ENCODE assay signal across 8 cellular contexts in the genomic region with DNA sequence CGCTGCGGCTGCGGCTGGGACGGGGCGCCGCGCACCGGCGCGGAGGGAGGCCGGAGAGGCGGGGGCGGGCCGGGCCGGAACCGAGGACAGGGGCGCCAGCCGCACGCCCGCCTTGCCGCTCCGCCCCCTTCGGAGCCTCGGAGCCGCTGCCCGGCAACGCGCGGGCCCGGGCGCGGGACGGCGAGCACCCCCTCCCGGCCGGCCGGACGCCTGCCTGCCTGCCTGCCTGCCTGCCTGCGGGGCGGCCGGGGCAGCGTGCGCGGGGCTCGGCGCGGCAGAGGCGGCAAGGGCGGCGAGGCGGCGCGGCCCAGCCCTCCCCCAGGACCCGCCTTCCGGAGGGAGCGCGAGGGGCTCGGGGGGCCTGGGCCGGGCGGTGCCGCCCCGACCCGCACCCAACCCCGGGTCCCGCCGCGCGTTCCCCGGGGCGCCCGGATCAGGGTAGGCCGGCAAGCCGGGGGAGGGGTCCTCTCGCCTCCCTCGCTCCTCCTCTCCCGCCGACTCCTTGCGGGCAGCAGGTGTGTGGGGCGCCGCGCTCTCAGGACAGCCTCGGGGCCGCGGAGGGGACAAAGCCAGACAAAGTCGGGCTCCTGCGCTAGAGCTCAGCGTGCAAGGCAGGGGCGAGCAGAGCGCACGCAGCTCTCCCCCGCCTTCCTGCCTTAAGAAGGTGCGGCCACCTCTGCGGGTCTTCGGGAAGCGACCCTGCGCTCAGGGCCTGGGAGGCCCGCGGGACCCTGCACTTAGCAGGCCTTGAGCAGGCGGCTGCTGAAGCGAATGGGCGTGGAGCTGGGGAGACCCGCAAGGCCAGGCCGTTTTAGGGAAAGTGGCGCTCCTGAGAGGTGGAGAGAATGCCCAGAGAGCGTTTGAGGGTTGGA. TPM values are rescaled to one million over a fixed set of nuclear protein-coding genes. Genes with fewer than 3 reads are reported as not detected.
A peak's percentile ranks its signal among the peaks of the same experiment; 100 is the strongest.
DNase-seq lines count a peak whose midpoint lies in the region; ATAC-seq and TF ChIP-seq lines count a peak whose summit lies in the region.

A gene (minus strand): TSS at position 58 of the 872 bp plus-strand sequence. CDS start 120 bp downstream, outside the sequence.

- H4K20me1 ChIP-seq in DOHH2 (ENCODE audit: control insufficient read depth, insufficient read depth, low read depth, low read length) (no peaks in the 10 kb centered on the region), IMR-90 (ENCODE audit: insufficient read depth, low read length) (0 out of 2 replicates have a peak, but pooled peaks cover 4% of the 10 kb centered on the region)

- H3K36me3 ChIP-seq in DOHH2 (ENCODE audit: control insufficient read depth, low read length): no peaks in the 10 kb centered on the region
- H3K36me3 ChIP-seq in IMR-90 (ENCODE audit: control insufficient read depth, insufficient read depth, low read length): no peaks in the 10 kb centered on the region
- no peaks in the 10 kb centered on the region for H3K36me3 ChIP-seq in SK-N-MC (ENCODE audit: insufficient read depth, low read length)

- intact Hi-C loops in IMR-90 (cut with micrococcal nuclease): loop anchor here (1.0 to 5.0 kb wide), 3 partner anchors 54 to 243 kb away; no protein-coding TSS in a partner anchor
- intact Hi-C loops in right cardiac atrium (cut with DNase I): loop anchor here in 1 of 4 donors (5.0 kb wide), 1 partner anchor 94 kb away; no protein-coding TSS in a partner anchor

- TF ChIP-seq CTCF in DOHH2 (IDR thresholded peaks at IDR 0.05; ENCODE audit: low read depth, low read length, poor library complexity, severe bottlenecking) (no peak), IMR-90 (conservative IDR thresholded peaks at IDR 0.05; ENCODE audit: low read depth, low read length) (peak; percentile 58)

- peak within 1 kb of the TSS in 1 of 2 experiments; percentile 33; a peak in 1 of 4 replicates for H4K8ac ChIP-seq in IMR-90 (ENCODE audit: low read depth in 2 of 2, low read length in 2 of 2)

- H3K4me1 ChIP-seq in DOHH2 (ENCODE audit: control insufficient read depth, low read length) (peaks cover 6% of the 10 kb centered on the region; the same call in 1 of the 2 replicates), IMR-90 (ENCODE audit: control insufficient read depth, insufficient read depth, low read length) (peaks cover 3% of the 10 kb centered on the region; the same call in 1 of the 2 replicates), right cardiac atrium (ENCODE audit: control insufficient read depth, insufficient read depth, low read length) (peaks cover 5% of the 10 kb centered on the region)

- no peak within 1 kb of the TSS for H4K5ac ChIP-seq in IMR-90 (ENCODE audit: low read depth, low read length)

- ATAC-seq in GM21528 (IDR thresholded peaks at IDR 0.05; ENCODE audit: low FRiP score, unreplicated experiment): peak; percentile 67
- ATAC-seq in IMR-90 (ENCODE audit: low read depth): peak; percentile 95
- peak; percentile 91 to 96 for ATAC-seq in right cardiac atrium

- H3K9me3 ChIP-seq in DOHH2 (ENCODE audit: control insufficient read depth, insufficient read depth, low read length) (no peaks in the 10 kb centered on the region), IMR-90 (ENCODE audit: control insufficient read depth, insufficient read depth, low read length) (0 out of 2 replicates have a peak, but pooled peaks cover under 1% of the 10 kb centered on the region), SK-N-MC (ENCODE audit: low read depth, low read length) (no peaks in the 10 kb centered on the region), right cardiac atrium (ENCODE audit: control insufficient read depth, low read length) (no peaks in the 10 kb centered on the region)

- no peak within 1 kb of the TSS for H2BK5ac ChIP-seq in IMR-90 (ENCODE audit: low read depth, low read length, poor library complexity, severe bottlenecking)

- H3K27me3 ChIP-seq in DOHH2 (ENCODE audit: control insufficient read depth, low read length) (peaks cover 46% of the 10 kb centered on the region), IMR-90 (ENCODE audit: control insufficient read depth, insufficient read depth, low read length) (peaks cover 2% of the 10 kb centered on the region; the same call in 1 of the 2 replicates), right cardiac atrium (ENCODE audit: control insufficient read depth, insufficient read depth) (no peaks in the 10 kb centered on the region)

- H3K4me3 ChIP-seq in DOHH2 (ENCODE audit: low read length): peak within 1 kb of the TSS; percentile 64
- H3K4me3 ChIP-seq in IMR-90 (ENCODE audit: insufficient read depth, low read depth, low read length): peak within 1 kb of the TSS; percentile 73
- H3K4me3 ChIP-seq in SK-N-MC: peak within 1 kb of the TSS; percentile 75
- H3K4me3 ChIP-seq in right cardiac atrium (ENCODE audit: low read length): peak within 1 kb of the TSS; percentile 100

- TF ChIP-seq POLR2A in IMR-90 (IDR thresholded peaks at IDR 0.05; ENCODE audit: low read depth, low read length): no peak

- H3K9me2 ChIP-seq in DOHH2 (replicated peaks; ENCODE audit: control insufficient read depth, low read length): no peaks in the 10 kb centered on the region

- H2AK9ac ChIP-seq in IMR-90 (replicated peaks; ENCODE audit: low read depth, low read length, poor library complexity): peak within 1 kb of the TSS; percentile 71

- CTCF ChIA-PET in IMR-90 (lab: Yijun Ruan, JAX): interaction anchor here (0.7 to 1.7 kb wide), 2 partner anchors 10 to 95 kb away, joined by 4 to 6 read pairs; no protein-coding TSS in a partner anchor

- no peak within 1 kb of the TSS for H2BK120ac ChIP-seq in IMR-90 (ENCODE audit: low read depth, low read length)

- peak; percentile 48 for TF ChIP-seq RAD21 in IMR-90 (IDR thresholded peaks at IDR 0.05; ENCODE audit: low read length)

- in situ Hi-C loops in IMR-90 (cut with MboI; ENCODE audit: low sequenced_read_pairs): no loop called here

- H3K4ac ChIP-seq in IMR-90 (ENCODE audit: low read depth, low read length): 0 out of 2 replicates have a peak within 1 kb of the TSS, but pooled peaks have one; percentile 10

- peak within 1 kb of the TSS; percentile 11 for H3K23ac ChIP-seq in IMR-90 (ENCODE audit: low read depth, low read length)

- H3K9me1 ChIP-seq in IMR-90 (ENCODE audit: insufficient read depth, low read length): peaks cover 4% of the 10 kb centered on the region; the same call in 1 of the 2 replicates

- dilution Hi-C loops in IMR-90 (cut with HindIII; ENCODE audit: low sequenced_read_pairs, unreplicated experiment): no loop called here

- WGBS in IMR-90 (ENCODE audit: extremely low coverage in 2 of 2, insufficient read length in 1 of 2), 2 experiments: 3% methylated on average over 56 of the region's 105 CpGs; no CpG with 5 or more reads in 1 of the 2 experiments
- WGBS in right cardiac atrium: 1% methylated on average over 105 of the region's 105 CpGs

- DNase-seq in IMR-90: peak; percentile 64
- no peak for DNase-seq in SK-N-MC (ENCODE audit: low read depth, low spot score)
- peak; percentile 67 for DNase-seq in amniotic stem cell (lab: John Stamatoyannopoulos, UW)
- DNase-seq in right cardiac atrium: peak; percentile 67 to 87 (median 86)
- no peak for DNase-seq in renal cortical epithelial cell (ENCODE audit: low read depth)
- no peak for DNase-seq in NK-92 treated with Interleukin-12 subunit alpha and Interleukin-12 subunit beta, amount 100 ng/mL, for 24 hours (lab: John Stamatoyannopoulos, UW)

- peaks cover 6 to 20% of the 10 kb centered on the region in 2 experiments; a peak in 3 of 4 replicates for H3K79me1 ChIP-seq in IMR-90 (ENCODE audit: low read depth in 1 of 2, low read length in 2 of 2)

- H3F3A ChIP-seq in DOHH2 (ENCODE audit: control insufficient read depth, insufficient read depth): no peaks in the 10 kb centered on the region

- H3K18ac ChIP-seq in IMR-90 (ENCODE audit: low read depth, low read length): no peak within 1 kb of the TSS

- H2BK15ac ChIP-seq in IMR-90 (ENCODE audit: low read depth, low read length): no peak within 1 kb of the TSS

- H3K14ac ChIP-seq in IMR-90 (replicated peaks; ENCODE audit: low read depth, low read length): 0 out of 2 replicates have a peak within 1 kb of the TSS, but pooled peaks have one; percentile 28

- POLR2A ChIA-PET in IMR-90 (lab: Charles Lee; ENCODE audit: unreplicated experiment): no interaction called here

- H2BK20ac ChIP-seq in IMR-90 (ENCODE audit: low read depth, low read length): no peak within 1 kb of the TSS

- H2AK5ac ChIP-seq in IMR-90 (ENCODE audit: low read depth, low read length): no peak within 1 kb of the TSS

- no peaks in the 10 kb centered on the region for H3K79me2 ChIP-seq in DOHH2 (ENCODE audit: control insufficient read depth, low read length)

- H3K27ac ChIP-seq in DOHH2 (ENCODE audit: low read depth, low read length) (no peak within 1 kb of the TSS), IMR-90 (ENCODE audit: insufficient read depth, low read length) (no peak within 1 kb of the TSS; the same call in 1 of the 2 replicates), SK-N-MC (no peak within 1 kb of the TSS), right cardiac atrium (ENCODE audit: low read length) (no peak within 1 kb of the TSS)

- BruUV-seq in IMR-90 (replicated peaks; lab: Mats Ljungman, UMichigan): no TSS peak

- H3K4me2 ChIP-seq in DOHH2 (ENCODE audit: low read length) (peak within 1 kb of the TSS; percentile 63), IMR-90 (ENCODE audit: low read depth, low read length) (peak within 1 kb of the TSS; percentile 90)

- peak within 1 kb of the TSS; percentile 61 for H3K9ac ChIP-seq in IMR-90 (ENCODE audit: low read depth, low read length)
- no peak within 1 kb of the TSS for H3K9ac ChIP-seq in SK-N-MC (ENCODE audit: insufficient read length)

- no peak within 1 kb of the TSS for H4K91ac ChIP-seq in IMR-90 (ENCODE audit: insufficient read depth, low read depth, low read length)

- peak within 1 kb of the TSS; percentile 26; the same call in 1 of the 2 replicates for H3K56ac ChIP-seq in IMR-90 (ENCODE audit: extremely low read depth, insufficient read depth, low read length)

- H2AFZ ChIP-seq in IMR-90 (replicated peaks; ENCODE audit: low read length, poor library complexity): peak within 1 kb of the TSS; percentile 94

TF ChIP-seq in IMR-90, 13 proteins besides CTCF, POLR2A, EP300 and RAD21 (continues in another document):
- TF ChIP-seq MAZ (IDR thresholded peaks at IDR 0.05; ENCODE audit: borderline replicate concordance, low read depth, low read length): peak; percentile 30; the same call in 1 of the 2 replicates
- TF ChIP-seq NFE2L2 (IDR thresholded peaks at IDR 0.05; ENCODE audit: low read depth, low read length): no peak

RNA-seq across cellular contexts. Expression of the gene that starts here (rescaled TPM):
- 1.1 and 1.3 TPM in 2 replicates for total RNA-seq in IMR-90 (2012; rRNA removed)
- polyA plus RNA-seq in IMR-90 (2012; rRNA removed): 3.2 and 3.3 TPM in 2 replicates
- polyA plus RNA-seq in IMR-90 (2012; cell fraction: cytosol; rRNA removed): 1.6 and 2.4 TPM in 2 replicates
- 3.0 and 3.1 TPM in 2 replicates for polyA plus RNA-seq in IMR-90 (2012; cell fraction: nucleus; rRNA removed; ENCODE audit: low replicate concordance)
- total RNA-seq in right cardiac atrium: 1 to 10 TPM in 3 of 4 donors, under 1 TPM in 1; 0.86 to 1.9 (median 1.6) TPM
- polyA plus RNA-seq in right cardiac atrium: 0.52 TPM
- 1.0 and 10.1 TPM in 2 replicates for total RNA-seq in renal cortical epithelial cell

Comparison
In these comparisons a context has a peak if more than half of its experiments do, and no peak if none do; other contexts are left out.
1. DNase-seq: peak in IMR-90 (single experiment), amniotic stem cell (single experiment) and right cardiac atrium (3 of 3); none in SK-N-MC (single experiment), renal cortical epithelial cell (single experiment) and NK-92 treated with Interleukin-12 subunit alpha and Interleukin-12 subunit beta, amount 100 ng/mL, for 24 hours (single experiment).
2. Peak in every context shown above with its lines, with median percentiles within 50 percentile points of each other: H3K4me3 ChIP-seq and ATAC-seq.